Comparison of ENCODE assay signal across 9 cellular contexts in the genomic region with DNA sequence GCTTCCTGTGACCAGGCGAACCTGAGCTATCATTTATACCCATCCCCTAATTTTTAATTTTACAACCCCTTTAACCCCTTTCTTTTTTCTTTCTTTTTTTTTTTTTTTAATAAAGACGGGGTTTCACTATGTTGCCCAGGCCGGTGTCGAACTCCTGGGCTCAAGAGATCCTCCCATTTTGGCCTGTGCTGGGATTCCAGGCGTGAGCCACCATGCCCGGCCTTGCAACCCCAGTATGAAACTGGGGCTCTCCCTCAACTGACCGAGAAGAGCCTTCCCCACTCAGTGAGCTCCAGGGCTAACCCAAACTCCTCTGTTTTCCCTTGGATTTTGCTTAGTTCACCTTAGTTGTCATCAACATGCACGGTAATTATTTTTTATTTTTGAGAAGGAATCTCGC. TPM values are rescaled to one million over a fixed set of nuclear protein-coding genes. Genes with fewer than 3 reads are reported as not detected.
A peak's percentile ranks its signal among the peaks of the same experiment; 100 is the strongest.
DNase-seq lines count a peak whose midpoint lies in the region; ATAC-seq, FAIRE-seq and TF ChIP-seq lines count a peak whose summit lies in the region.
"Had no signal": no experiment of that assay in that cellular context is flagged by ENCODE, and none has a peak within 500 bp of the region (broad histone marks: within the 10 kb centered on the region; RNA-seq: fewer than 3 reads in every experiment).

No MANE protein-coding gene starts in this region.

- H2AK5ac ChIP-seq in mesenchymal stem cell (ENCODE audit: low read length, severe bottlenecking) = no peak overlapping the region

- no peak overlapping the region for H3K18ac ChIP-seq in mesenchymal stem cell (ENCODE audit: low read depth in 1 of 2, low read length in 2 of 2)

- H3K4me3 ChIP-seq in A549 (peak overlapping the region; percentile 94), HEK293 (ENCODE audit: low read depth, low read length) (peak overlapping the region; percentile 88), mesenchymal stem cell (ENCODE audit: insufficient read depth in 1 of 2, low read depth in 1 of 2, low read length in 2 of 2) (peak overlapping the region; percentile 71 to 88)

- H4K91ac ChIP-seq in mesenchymal stem cell (ENCODE audit: low read length) = no peak overlapping the region

- H3K9ac ChIP-seq in mesenchymal stem cell (ENCODE audit: low read length) = peak overlapping the region; percentile 98

- peaks cover 73% of the 10 kb centered on the region for H3K4me1 Mint-ChIP-seq in brain

- TF ChIP-seq RAD21 in A549 (conservative IDR thresholded peaks at IDR 0.05 in 1 of 2, IDR thresholded peaks at IDR 0.05 in 1 of 2) = no peak

- WGBS in A549 (ENCODE audit: missing lambda C conversion rate) = 22% methylated on average over 9 of the region's 9 CpGs
- 44% methylated on average over 9 of the region's 9 CpGs for WGBS in mesenchymal stem cell

- POLR2A ChIA-PET in A549 (lab: Yijun Ruan, JAX) (interaction anchor here (0.6 to 5.2 kb wide), 4 partner anchors 12 to 1017 kb away, joined by 3 to 60 read pairs (median 4); partner anchors contain the start of genes ATXN3 and GOLGA5), HEK293 (lab: Yijun Ruan, JAX) (interaction anchor here (0.7 to 3.1 kb wide), 5 partner anchors 12 to 567 kb away, joined by 3 to 51 read pairs (median 3); partner anchors contain the start of gene ATXN3)

- H2BK12ac ChIP-seq in mesenchymal stem cell (ENCODE audit: low read length in 2 of 2) = no peak overlapping the region

- DNase-seq in A549 (ENCODE audit: low read depth in 1 of 2, low spot score in 1 of 2) (no peak), mesenchymal stem cell (no peak), NCI-H2029 treated with DMSO at 0.1 percent for 48 hours (lab: John Stamatoyannopoulos, UW) (no peak), DMS114 treated with DMSO at 0.1 percent for 48 hours (lab: John Stamatoyannopoulos, UW; ENCODE audit: unreplicated experiment) (no peak), NCI-H2107 treated with DMSO at 0.1 percent for 48 hours (lab: John Stamatoyannopoulos, UW; ENCODE audit: unreplicated experiment) (no peak), activated gamma-delta T cell treated with Interleukin-2 at 50 U/mL for 16 hours (no peak)
- DNase-seq: stimulated activated naive CD4-positive, alpha-beta T cell treated with Interleukin-2 at 50 U/mL for 16 hours had no signal

- H3K4me2 ChIP-seq in A549 (peak overlapping the region; percentile 91), mesenchymal stem cell (ENCODE audit: low read length, poor library complexity, severe bottlenecking) (peak overlapping the region; percentile 81)

- no peaks in the 10 kb centered on the region for H3K9me3 ChIP-seq in A549
- no peaks in the 10 kb centered on the region for H3K9me3 ChIP-seq in HEK293 (ENCODE audit: control insufficient read depth, insufficient read depth, low read depth, low read length)
- no peaks in the 10 kb centered on the region for H3K9me3 ChIP-seq in mesenchymal stem cell (ENCODE audit: control insufficient read depth, low read length)

- peaks cover 14% of the 10 kb centered on the region; the same call in 2 of the 3 replicates for H3K4me1 ChIP-seq in A549
- 0 out of 2 replicates have a peak, but pooled peaks cover under 1% of the 10 kb centered on the region for H3K4me1 ChIP-seq in HEK293 (ENCODE audit: control insufficient read depth, insufficient read depth, low read length)
- peaks cover 14% of the 10 kb centered on the region for H3K4me1 ChIP-seq in mesenchymal stem cell (ENCODE audit: control insufficient read depth, insufficient read depth, low read depth, low read length)

- no peak for FAIRE-seq in A549 (lab: Jason Lieb, UNC)

- no peak overlapping the region for H2AFZ ChIP-seq in mesenchymal stem cell (ENCODE audit: low read depth, low read length)

- peak in 1 of 2 experiments; percentile 20; a peak in 1 of 6 replicates for ATAC-seq in A549

- peaks cover 15% of the 10 kb centered on the region for H3K27me3 Mint-ChIP-seq in brain

- H2BK5ac ChIP-seq in mesenchymal stem cell (ENCODE audit: low read depth, low read length, poor library complexity, severe bottlenecking) = no peak overlapping the region

- H3K36me3 Mint-ChIP-seq in brain = peaks cover 31% of the 10 kb centered on the region

- H3K4ac ChIP-seq in mesenchymal stem cell (ENCODE audit: low read depth in 1 of 2, low read length in 2 of 2) = peak overlapping the region in 1 of 2 experiments; percentile 95

- H3K27ac ChIP-seq in A549 (peak overlapping the region; percentile 97 to 98), HEK293 (ENCODE audit: extremely low read depth, low read depth, low read length) (peak overlapping the region; percentile 97), mesenchymal stem cell (ENCODE audit: low read length, poor library complexity, severe bottlenecking) (peak overlapping the region; percentile 79)

- peaks cover 0 to 2% (median 0%) of the 10 kb centered on the region in 5 experiments for H3K9me3 Mint-ChIP-seq in brain

- H3K36me3 ChIP-seq in HEK293 (ENCODE audit: control insufficient read depth in 2 of 2, insufficient read depth in 1 of 2, low read length in 2 of 2) (peaks cover 32 to 36% of the 10 kb centered on the region in 2 experiments), mesenchymal stem cell (ENCODE audit: control insufficient read depth in 1 of 2, insufficient read depth in 2 of 2, low read depth in 1 of 2, low read length in 2 of 2) (peaks cover 3 to 49% of the 10 kb centered on the region in 2 experiments)

- no peak for TF ChIP-seq POLR2A in A549 (IDR thresholded peaks at IDR 0.05; ENCODE audit: low read length)

- peaks cover 31% of the 10 kb centered on the region for H3K79me1 ChIP-seq in mesenchymal stem cell (replicated peaks; ENCODE audit: low read length, poor library complexity, severe bottlenecking)

- H3K27me3 ChIP-seq in mesenchymal stem cell (ENCODE audit: control insufficient read depth in 1 of 2, insufficient read depth in 1 of 2, low read length in 2 of 2) = no peaks in the 10 kb centered on the region

- peak overlapping the region in 1 of 2 experiments; percentile 14 for H3K23ac ChIP-seq in mesenchymal stem cell (ENCODE audit: low read length in 2 of 2)

- no peak overlapping the region for H4K8ac ChIP-seq in mesenchymal stem cell (ENCODE audit: low read length)

- CTCF ChIA-PET in A549 (lab: Yijun Ruan, JAX) = interaction anchor here (0.7 to 10.3 kb wide), 5 partner anchors 12 to 568 kb away, joined by 3 to 99 read pairs (median 4); partner anchors contain the start of gene ATXN3
- CTCF ChIA-PET in HEK293 (lab: Yijun Ruan, JAX) = interaction anchor here (0.6 to 2.3 kb wide), 3 partner anchors 15 to 132 kb away, joined by 3 to 16 read pairs (median 9); partner anchors contain the start of gene ATXN3

- peak overlapping the region; percentile 99 to 100 (median 100) for H3K27ac Mint-ChIP-seq in brain

- H2BK120ac ChIP-seq in mesenchymal stem cell (ENCODE audit: low read depth, low read length) = no peak overlapping the region

- H3K14ac ChIP-seq in mesenchymal stem cell (ENCODE audit: low read length in 2 of 2) = no peak overlapping the region

- no peak for TF ChIP-seq EP300 in A549 (IDR thresholded peaks at IDR 0.05)

- H2BK15ac ChIP-seq in mesenchymal stem cell (ENCODE audit: low read depth, poor library complexity, severe bottlenecking) = no peak overlapping the region

- peak overlapping the region; percentile 96 to 100 (median 98) for H3K4me3 Mint-ChIP-seq in brain

- TF ChIP-seq CTCF in A549 (IDR thresholded peaks at IDR 0.05) (no peak), HEK293 (tag by site-specific recombination; IDR thresholded peaks at IDR 0.05) (no peak), brain (conservative IDR thresholded peaks at IDR 0.05) (no peak)

TF ChIP-seq in A549, 52 proteins besides CTCF, POLR2A, EP300 and RAD21 (continues in another document):
- TF ChIP-seq E2F6 (IDR thresholded peaks at IDR 0.05; ENCODE audit: borderline replicate concordance, low read depth) = no peak

TF ChIP-seq in HEK293, 187 proteins besides CTCF, POLR2A, EP300 and RAD21 (continues in another document):
- no peak for TF ChIP-seq ZNF302 (tag by site-specific recombination; IDR thresholded peaks at IDR 0.05; ENCODE audit: low read depth)
- TF ChIP-seq SP3 (tag by site-specific recombination; IDR thresholded peaks at IDR 0.05) = no peak

RNA-seq across cellular contexts. Expression of gene CPSF2, which starts 1.0 kb away (rescaled TPM):
- polyA plus RNA-seq in A549 (2011; rRNA removed) (60.0 and 75.3 TPM in 2 replicates), A549 (2017; fragmentation: RNase III; extraction: RNeasy Plus Mini Kit Qiagen cat#74134 plus additional on column Dnase treatment) (50.7 to 57.3 TPM (median 54.6 TPM) in 3 replicates), brain (ENCODE audit: insufficient read depth, low read depth, low replicate concordance) (23.9 TPM)
- polyA plus RNA-seq in A549 (2012; cell fraction: cytosol; rRNA removed) = 11.7 and 12.2 TPM in 2 replicates
- polyA plus RNA-seq in A549 (2012; cell fraction: nucleus; rRNA removed) = 6.3 and 7.2 TPM in 2 replicates
- polyA minus RNA-seq in A549 (2011; rRNA and poly(A)+ RNA removed) = 37.8 and 52.3 TPM in 2 replicates
- polyA plus RNA-seq in mesenchymal stem cell (2013, experiment 1 of 2) = 29.4 TPM
- polyA plus RNA-seq in mesenchymal stem cell (2013, experiment 2 of 2) = 28.4 TPM

RNA-seq across cellular contexts. Expression of gene NDUFB1, which starts 1.3 kb away (rescaled TPM):
- polyA plus RNA-seq in A549 (2011; rRNA removed) (397 and 704 TPM in 2 replicates), A549 (2017; fragmentation: RNase III; extraction: RNeasy Plus Mini Kit Qiagen cat#74134 plus additional on column Dnase treatment) (594 to 640 TPM (median 596 TPM) in 3 replicates), brain (ENCODE audit: insufficient read depth, low read depth, low replicate concordance) (336 TPM)
- polyA plus RNA-seq in A549 (2012; cell fraction: cytosol; rRNA removed) = 353 and 539 TPM in 2 replicates
- polyA plus RNA-seq in A549 (2012; cell fraction: nucleus; rRNA removed) = 107 and 360 TPM in 2 replicates
- 54.7 and 63.4 TPM in 2 replicates for polyA minus RNA-seq in A549 (2011; rRNA and poly(A)+ RNA removed)
- 711 TPM for polyA plus RNA-seq in mesenchymal stem cell (2013, experiment 1 of 2)
- 732 TPM for polyA plus RNA-seq in mesenchymal stem cell (2013, experiment 2 of 2)

RNA-seq across cellular contexts. Expression of gene ATXN3, which starts 16.4 kb away (rescaled TPM):
- polyA plus RNA-seq in A549 (2011; rRNA removed) = 37.1 and 41.8 TPM in 2 replicates
- polyA plus RNA-seq in A549 (2012; cell fraction: cytosol; rRNA removed) = 6.6 and 8.4 TPM in 2 replicates
- polyA plus RNA-seq in A549 (2012; cell fraction: nucleus; rRNA removed) = 4.2 and 7.7 TPM in 2 replicates
- polyA plus RNA-seq in A549 (2017; fragmentation: RNase III; extraction: RNeasy Plus Mini Kit Qiagen cat#74134 plus additional on column Dnase treatment) = 23.8 to 25.2 TPM (median 24.4 TPM) in 3 replicates
- polyA minus RNA-seq in A549 (2011; rRNA and poly(A)+ RNA removed) = 7.4 and 12.3 TPM in 2 replicates
- 7.3 TPM for polyA plus RNA-seq in brain (ENCODE audit: insufficient read depth, low read depth, low replicate concordance)
- polyA plus RNA-seq in mesenchymal stem cell (2013, experiment 1 of 2) = 12.3 TPM
- polyA plus RNA-seq in mesenchymal stem cell (2013, experiment 2 of 2) = 12.8 TPM
